In the genomic region with DNA sequence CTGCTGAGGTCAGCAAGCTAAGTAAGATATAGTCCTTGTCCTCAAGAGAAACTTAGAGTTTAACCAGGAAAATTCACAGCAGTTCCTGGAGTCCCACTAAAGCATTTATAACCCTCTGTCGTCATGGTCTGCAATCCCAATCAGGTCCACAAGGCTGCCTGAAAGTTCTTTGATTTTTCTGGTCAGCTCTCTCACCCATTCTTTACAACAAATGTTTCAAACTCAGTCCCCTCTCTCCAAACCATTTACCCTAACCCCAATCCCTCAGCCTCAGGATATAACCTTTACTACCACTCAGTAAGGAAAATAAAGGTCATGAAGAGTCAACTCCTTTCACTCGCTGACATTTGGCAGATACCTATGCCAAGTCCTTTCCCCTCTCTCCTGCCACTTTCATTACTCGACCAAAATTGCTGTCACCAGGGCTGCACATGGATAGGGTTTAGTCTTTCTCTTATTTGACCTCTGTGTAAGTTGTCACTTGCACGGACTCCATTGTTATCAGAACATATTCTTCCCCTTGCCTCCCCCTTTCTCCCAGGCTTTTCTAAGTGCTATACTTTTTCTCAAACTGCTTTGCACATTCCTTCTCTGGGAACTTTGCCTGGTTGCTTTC, we compare ENCODE assay signal across 18 cellular contexts.
DNase-seq lines count a peak whose midpoint lies in the region; ATAC-seq and TF ChIP-seq lines count a peak whose summit lies in the region.
"Had no signal": no experiment of that assay in that cellular context is flagged by ENCODE, and none has a peak within 500 bp of the region (broad histone marks: within the 10 kb centered on the region; RNA-seq: fewer than 3 reads in every experiment).

No MANE protein-coding gene starts in this region.

- TF ChIP-seq EP300 in esophagus muscularis mucosa (IDR thresholded peaks at IDR 0.05) = no peak

- peaks cover 53% of the 10 kb centered on the region for H3K4me1 ChIP-seq in cardiac muscle cell (ENCODE audit: low read depth)
- H3K4me1 ChIP-seq in esophagus muscularis mucosa = peaks cover 10 to 14% (median 12%) of the 10 kb centered on the region in 4 donors

- no peak for ATAC-seq in GM18517 (IDR thresholded peaks at IDR 0.05; ENCODE audit: unreplicated experiment)
- ATAC-seq: stimulated activated effector memory CD8-positive, alpha-beta T cell treated with anti-CD3 and anti-CD28 coated beads, Interleukin-12 subunit alpha, Interleukin-12 subunit beta, amount 100 ng/mL, for 72 hours had no signal

- TF ChIP-seq CTCF in cardiac muscle cell (IDR thresholded peaks at IDR 0.05; ENCODE audit: low read depth, low read length) (no peak), esophagus muscularis mucosa (IDR thresholded peaks at IDR 0.05) (no peak)

- intact Hi-C loops in esophagus muscularis mucosa (cut with DNase I) = no loop called here

- DNase-seq in NCI-H2227 (lab: John Stamatoyannopoulos, UW; ENCODE audit: unreplicated experiment) = peak; percentile 4
- no peak for DNase-seq in NCI-H2227 treated with DMSO at 0.1 percent for 48 hours (lab: John Stamatoyannopoulos, UW)
- DNase-seq in RKO (ENCODE audit: low spot score) = peak; percentile 5
- peak; percentile 17 to 54 for DNase-seq in cardiac muscle cell (ENCODE audit: low read depth in 1 of 2, low spot score in 1 of 2)
- DNase-seq in renal cortical epithelial cell (ENCODE audit: low read depth) = peak; percentile 4
- DNase-seq in esophagus muscularis mucosa (ENCODE audit: extremely low spot score) = no peak
- DNase-seq in NCI-H1436 (lab: John Stamatoyannopoulos, UW) = no peak
- DNase-seq: activated CD4-positive, alpha-beta T cell treated with anti-CD3 and anti-CD28 coated beads, Interleukin-2, amount 10 ng/mL, durations not matched to agents 7 days and 5 days; activated naive CD4-positive, alpha-beta T cell treated with anti-CD3 and anti-CD28 coated beads, Interleukin-2, amount 50 U/mL, for 16 hours; activated T-cell treated with anti-CD3 and anti-CD28 coated beads for 4 hours; CD4-positive, alpha-beta memory T cell; effector CD4-positive, alpha-beta T cell; NCI-H345; occipital lobe; small intestine had no signal

- no peak for TF ChIP-seq POLR2A in esophagus muscularis mucosa (IDR thresholded peaks at IDR 0.05; ENCODE audit: low read depth)

- H3K4me3 ChIP-seq in cardiac muscle cell (no peak overlapping the region), esophagus muscularis mucosa (no peak overlapping the region)
- H3K4me3 ChIP-seq: tibial nerve had no signal

- no peaks in the 10 kb centered on the region for H3K36me3 ChIP-seq in cardiac muscle cell
- H3K36me3 ChIP-seq in esophagus muscularis mucosa = no peaks in the 10 kb centered on the region
- H3K36me3 ChIP-seq: tibial nerve had no signal

- peak overlapping the region; percentile 50 for H3K27ac ChIP-seq in cardiac muscle cell
- no peak overlapping the region for H3K27ac ChIP-seq in esophagus muscularis mucosa (replicated peaks in 1 of 4)
- H3K27ac ChIP-seq: tibial nerve had no signal

- H3K27me3 ChIP-seq in cardiac muscle cell (no peaks in the 10 kb centered on the region), esophagus muscularis mucosa (no peaks in the 10 kb centered on the region)
- H3K27me3 ChIP-seq: tibial nerve had no signal

- no peaks in the 10 kb centered on the region for H3K9me3 ChIP-seq in cardiac muscle cell (ENCODE audit: low read depth)
- H3K9me3 ChIP-seq in esophagus muscularis mucosa = no peaks in the 10 kb centered on the region
- H3K9me3 ChIP-seq: tibial nerve had no signal

- 65% methylated on average over 4 of the region's 4 CpGs for WGBS in esophagus muscularis mucosa

Comparison
In these comparisons a context has a peak if more than half of its experiments do, and no peak if none do; other contexts are left out.
1. DNase-seq: peak in NCI-H2227 (single experiment), RKO (single experiment), cardiac muscle cell (2 of 2) and renal cortical epithelial cell (single experiment); none in NCI-H2227 treated with DMSO at 0.1 percent for 48 hours (single experiment), esophagus muscularis mucosa (single experiment) and NCI-H1436 (single experiment).